ENCODE assay signal across 21 cellular contexts in genomic region chr5:1548702-1549523, GRCh38. TPM values are rescaled to one million over a fixed set of nuclear protein-coding genes. Genes with fewer than 3 reads are reported as not detected.
DNase-seq lines count a peak whose midpoint lies in the region; ATAC-seq and TF ChIP-seq lines count a peak whose summit lies in the region.
"Had no signal": no experiment of that assay in that cellular context is flagged by ENCODE, and none has a peak within 500 bp of the region (broad histone marks: within the 10 kb centered on the region; RNA-seq: fewer than 3 reads in every experiment).

No MANE protein-coding gene starts in this region.

- no peaks in the 10 kb centered on the region for H3K9me3 ChIP-seq in PC-9 (ENCODE audit: insufficient read depth, low read depth)
- H3K9me3 ChIP-seq: heart left ventricle, tibial nerve had no signal

- DNase-seq in D341Med (ENCODE audit: low spot score) (peak; percentile 14), PC-9 (peak; percentile 21 to 51), islet precursor cell (peak; percentile 52), osteocyte (ENCODE audit: extremely low spot score, unreplicated experiment) (peak; percentile 84), nucleus accumbens (lab: John Stamatoyannopoulos, UW) (no peak), NCI-H1436 (lab: John Stamatoyannopoulos, UW) (no peak)
- DNase-seq in stimulated activated CD4-positive, alpha-beta T cell treated with anti-CD3 and anti-CD28 coated beads, Interleukin-1b, Interleukin-23, amount 100 ng/mL, for 48 hours, result no peak
- DNase-seq: activated CD4-positive, alpha-beta T cell treated with anti-CD3 and anti-CD28 coated beads for 4 hours; activated effector memory CD4-positive, alpha-beta T cell treated with Interleukin-2 at 50 U/mL for 16 hours; dermis blood vessel endothelial cell; DMS79; H7; NCI-H1105 treated with DMSO at 0.1 percent for 48 hours; NCI-H524 treated with DMSO at 0.1 percent for 48 hours; stimulated activated CD4-positive, alpha-beta T cell treated with anti-CD3 and anti-CD28 coated beads, Interleukin-2, amount 100 ng/mL, for 48 hours; SW 1271 had no signal

- H3K4me3 Mint-ChIP-seq in osteocyte (ENCODE audit: unreplicated experiment), result no peak overlapping the region
- H3K4me3 Mint-ChIP-seq: natural killer cell treated with Interleukin-12 subunit alpha and Interleukin-12 subunit beta and Interleukin-15 and Interleukin-18, amount 100 ng/mL, for 72 hours; stimulated activated naive CD8-positive, alpha-beta T cell treated with anti-CD3 and anti-CD28 coated beads, Interleukin-15, Interleukin-2, amounts not matched to agents 100 ng/mL and 50 ng/mL, for 24 hours had no signal

- no peak overlapping the region for H3K27ac Mint-ChIP-seq in osteocyte (ENCODE audit: unreplicated experiment)
- H3K27ac Mint-ChIP-seq: natural killer cell treated with Interleukin-12 subunit alpha and Interleukin-12 subunit beta and Interleukin-15 and Interleukin-18, amount 100 ng/mL, for 72 hours; stimulated activated naive CD8-positive, alpha-beta T cell treated with anti-CD3 and anti-CD28 coated beads, Interleukin-15, Interleukin-2, amounts not matched to agents 100 ng/mL and 50 ng/mL, for 24 hours had no signal

- peaks cover 14% of the 10 kb centered on the region for H3K4me1 Mint-ChIP-seq in osteocyte (ENCODE audit: unreplicated experiment)

- H3K4me3 ChIP-seq in PC-9, result no peak overlapping the region
- H3K4me3 ChIP-seq: heart left ventricle, tibial nerve had no signal

- H3K36me3 ChIP-seq in PC-9 (ENCODE audit: low read depth), result no peaks in the 10 kb centered on the region
- H3K36me3 ChIP-seq: heart left ventricle, tibial nerve had no signal

- no TSS peak for BruUV-seq in PC-9 (replicated peaks; lab: Mats Ljungman, UMichigan)

- H2AFZ ChIP-seq in PC-9, result no peak overlapping the region

- H3K36me3 Mint-ChIP-seq in osteocyte (ENCODE audit: unreplicated experiment), result no peaks in the 10 kb centered on the region
- H3K36me3 Mint-ChIP-seq: natural killer cell treated with Interleukin-12 subunit alpha and Interleukin-12 subunit beta and Interleukin-15 and Interleukin-18, amount 100 ng/mL, for 72 hours had no signal

- H3K4me2 ChIP-seq in PC-9, result peak overlapping the region; percentile 37

- peaks cover 10% of the 10 kb centered on the region; the same call in 1 of the 2 replicates for H3K27me3 ChIP-seq in PC-9 (ENCODE audit: insufficient read depth, low read depth)
- H3K27me3 ChIP-seq: heart left ventricle had no signal

- H3K9me2 ChIP-seq in PC-9 (ENCODE audit: insufficient read depth), result no peaks in the 10 kb centered on the region

- no peaks in the 10 kb centered on the region for H4K20me1 ChIP-seq in PC-9 (ENCODE audit: insufficient read depth)

- intact Hi-C loops in PC-9 (cut with micrococcal nuclease; ENCODE audit: unreplicated experiment), result no loop called here

- peaks cover 77% of the 10 kb centered on the region for H3K27me3 Mint-ChIP-seq in osteocyte (ENCODE audit: unreplicated experiment)

- peaks cover 23% of the 10 kb centered on the region for H3F3A ChIP-seq in PC-9 (ENCODE audit: insufficient read depth, low read depth)

- POLR2A ChIA-PET in PC-9 (lab: Charles Lee; ENCODE audit: unreplicated experiment), result no interaction called here

- H3K9me3 Mint-ChIP-seq in osteocyte (ENCODE audit: unreplicated experiment), result no peaks in the 10 kb centered on the region
- H3K9me3 Mint-ChIP-seq: natural killer cell treated with Interleukin-12 subunit alpha and Interleukin-12 subunit beta and Interleukin-15 and Interleukin-18, amount 100 ng/mL, for 72 hours; stimulated activated naive CD8-positive, alpha-beta T cell treated with anti-CD3 and anti-CD28 coated beads, Interleukin-15, Interleukin-2, amounts not matched to agents 100 ng/mL and 50 ng/mL, for 24 hours had no signal

- peaks cover 44% of the 10 kb centered on the region for H3K4me1 ChIP-seq in PC-9 (replicated peaks; ENCODE audit: insufficient read depth)

- CTCF ChIA-PET in PC-9 (lab: Charles Lee), result no interaction called here

- no peak overlapping the region for H3K27ac ChIP-seq in PC-9
- H3K27ac ChIP-seq: heart left ventricle, tibial nerve had no signal

- H3K79me2 ChIP-seq in PC-9 (ENCODE audit: low read depth), result no peaks in the 10 kb centered on the region

- ATAC-seq in HG02981 (IDR thresholded peaks at IDR 0.05; ENCODE audit: unreplicated experiment), result no peak
- ATAC-seq: natural killer cell treated with Interleukin-12 subunit alpha and Interleukin-12 subunit beta and Interleukin-15 and Interleukin-18, amount 100 ng/mL, for 72 hours had no signal

- no peak for TF ChIP-seq CTCF in PC-9 (conservative IDR thresholded peaks at IDR 0.05)
- TF ChIP-seq CTCF in osteocyte (IDR thresholded peaks at IDR 0.05), result no peak

RNA-seq across cellular contexts. Expression of gene LPCAT1, which starts 25.2 kb away (rescaled TPM):
- total RNA-seq in PC-9 (2021) (90.6 and 96.1 TPM in 2 replicates), osteocyte (37.9 and 39.9 TPM in 2 replicates)

Comparison
In these comparisons a context has a peak if more than half of its experiments do, and no peak if none do; other contexts are left out.
1. DNase-seq: peak in D341Med (single experiment), PC-9 (2 of 2), islet precursor cell (single experiment) and osteocyte (single experiment); none in nucleus accumbens (0 of 56), NCI-H1436 (single experiment) and stimulated activated CD4-positive, alpha-beta T cell treated with anti-CD3 and anti-CD28 coated beads, Interleukin-1b, Interleukin-23, amount 100 ng/mL, for 48 hours (single experiment).